9 cellular contexts compared by ENCODE assay signal in the genomic region with DNA sequence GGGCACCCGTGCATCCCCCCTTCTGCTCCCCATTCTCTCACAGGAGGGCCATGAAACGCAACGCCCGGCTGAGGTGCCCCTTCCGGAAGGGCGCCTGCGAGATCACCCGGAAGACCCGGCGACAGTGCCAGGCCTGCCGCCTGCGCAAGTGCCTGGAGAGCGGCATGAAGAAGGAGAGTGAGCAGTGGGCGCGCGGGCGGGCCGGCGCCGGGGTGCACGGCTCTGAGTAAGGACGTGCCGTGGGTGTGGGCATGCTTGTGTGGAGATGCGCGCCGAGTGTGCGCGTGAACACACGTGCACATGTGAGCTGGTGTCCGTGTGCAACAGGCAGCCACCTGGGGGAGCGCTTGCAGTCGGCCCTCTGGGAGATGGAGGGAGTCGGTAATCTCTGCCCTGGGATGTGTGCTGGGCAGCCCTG. TPM values are rescaled to one million over a fixed set of nuclear protein-coding genes. Genes with fewer than 3 reads are reported as not detected.
DNase-seq lines count a peak whose midpoint lies in the region; ATAC-seq, FAIRE-seq and TF ChIP-seq lines count a peak whose summit lies in the region.
"Had no signal": no experiment of that assay in that cellular context is flagged by ENCODE, and none has a peak within 500 bp of the region (broad histone marks: within the 10 kb centered on the region; RNA-seq: fewer than 3 reads in every experiment).

No MANE protein-coding gene starts in this region.

- peak overlapping the region; percentile 62 for H3K27ac Mint-ChIP-seq in activated naive CD8-positive, alpha-beta T cell treated with anti-CD3 and anti-CD28 coated beads, Interleukin-2, amount 10 ng/mL, durations not matched to agents 7 days and 5 days

- no peak overlapping the region for H3K9ac ChIP-seq in kidney (ENCODE audit: low read length in 2 of 2)

- intact Hi-C loops in kidney (cut with DNase I), result no loop called here

- no peaks in the 10 kb centered on the region for H3K36me3 Mint-ChIP-seq in activated naive CD8-positive, alpha-beta T cell treated with anti-CD3 and anti-CD28 coated beads, Interleukin-2, amount 10 ng/mL, durations not matched to agents 7 days and 5 days

- no peak for TF ChIP-seq CTCF in kidney (IDR thresholded peaks at IDR 0.05; ENCODE audit: borderline replicate concordance, extremely low read depth, insufficient read depth)

- peak overlapping the region; percentile 82 for H3K4me3 Mint-ChIP-seq in activated naive CD8-positive, alpha-beta T cell treated with anti-CD3 and anti-CD28 coated beads, Interleukin-2, amount 10 ng/mL, durations not matched to agents 7 days and 5 days

- peak overlapping the region; percentile 53 to 61 for H3K4me3 ChIP-seq in kidney (ENCODE audit: low read length in 2 of 2)

- DNase-seq in RPMI7951 (ENCODE audit: low read depth) (peak; percentile 17), kidney (peak; percentile 81), NCI-H2107 (lab: John Stamatoyannopoulos, UW) (no peak), NCI-H128 (lab: John Stamatoyannopoulos, UW; ENCODE audit: unreplicated experiment) (no peak)
- DNase-seq in activated naive CD8-positive, alpha-beta T cell treated with anti-CD3 and anti-CD28 coated beads, Interleukin-2, amount 10 ng/mL, durations not matched to agents 7 days and 5 days, result peak; percentile 69
- DNase-seq in stimulated activated CD4-positive, alpha-beta T cell treated with anti-CD3 and anti-CD28 coated beads, TNF-alpha, amount 100 ng/mL, for 4 hours (ENCODE audit: low read depth in 3 of 3), result peak; percentile 39 to 56 (median 43)

- no peaks in the 10 kb centered on the region for H3K9me3 ChIP-seq in kidney (ENCODE audit: control insufficient read depth in 1 of 2, low read length in 2 of 2)

- peaks cover 11% of the 10 kb centered on the region for H3K27me3 Mint-ChIP-seq in activated naive CD8-positive, alpha-beta T cell treated with anti-CD3 and anti-CD28 coated beads, Interleukin-2, amount 10 ng/mL, durations not matched to agents 7 days and 5 days

- no peak for FAIRE-seq in kidney (lab: Jason Lieb, UNC)
- FAIRE-seq: colon had no signal

- no peak overlapping the region for H3K27ac ChIP-seq in kidney (ENCODE audit: low read depth in 2 of 2, low read length in 2 of 2)

- H3K4me1 ChIP-seq in kidney (ENCODE audit: control insufficient read depth in 1 of 2, insufficient read depth in 1 of 2, low read depth in 1 of 2, low read length in 2 of 2), result peaks cover 0 to 7% of the 10 kb centered on the region in 2 donors

- H3K4me1 Mint-ChIP-seq in activated naive CD8-positive, alpha-beta T cell treated with anti-CD3 and anti-CD28 coated beads, Interleukin-2, amount 10 ng/mL, durations not matched to agents 7 days and 5 days, result peaks cover 8% of the 10 kb centered on the region

- no peaks in the 10 kb centered on the region for H3K9me3 Mint-ChIP-seq in activated naive CD8-positive, alpha-beta T cell treated with anti-CD3 and anti-CD28 coated beads, Interleukin-2, amount 10 ng/mL, durations not matched to agents 7 days and 5 days

- POLR2A ChIA-PET in activated naive CD8-positive, alpha-beta T cell treated with anti-CD3 and anti-CD28 coated beads, Interleukin-2, amount 10 ng/mL, durations not matched to agents 7 days and 5 days (lab: Charles Lee), result interaction anchor here (0.6 to 1.1 kb wide), 2 partner anchors 161 to 285 kb away, joined by 3 to 4 read pairs; no protein-coding TSS in a partner anchor

- H3K36me3 ChIP-seq in kidney (ENCODE audit: control insufficient read depth in 1 of 2, insufficient read depth in 2 of 2, low read length in 2 of 2), result no peaks in the 10 kb centered on the region

- ATAC-seq in GM18499 (IDR thresholded peaks at IDR 0.05; ENCODE audit: insufficient read depth, unreplicated experiment), result peak; percentile 47
- peak; percentile 83 for ATAC-seq in HG02642 (IDR thresholded peaks at IDR 0.05; ENCODE audit: poor library complexity, unreplicated experiment)
- ATAC-seq in activated naive CD8-positive, alpha-beta T cell treated with anti-CD3 and anti-CD28 coated beads, Interleukin-2, amount 10 ng/mL, durations not matched to agents 7 days and 5 days (ENCODE audit: low read depth), result peak; percentile 81

RNA-seq across cellular contexts. Expression of a gene that starts 28.1 kb away (rescaled TPM):
- 0.12 TPM in 1 of 2 replicates, not detected in the other for total RNA-seq in RPMI7951 (2014; rRNA removed; shearing (Covaris generic))
- total RNA-seq in activated naive CD8-positive, alpha-beta T cell treated with anti-CD3 and anti-CD28 coated beads, Interleukin-2, amount 10 ng/mL, durations not matched to agents 7 days and 5 days, result under 1 TPM; 0.28 to 0.33 TPM
- total RNA-seq in kidney, result 0.38 TPM
- 0.41 TPM for polyA plus RNA-seq in kidney (ENCODE audit: insufficient read depth, low read depth, low replicate concordance)

Comparison
In these comparisons a context has a peak if more than half of its experiments do, and no peak if none do; other contexts are left out.
1. DNase-seq: peak in RPMI7951 (single experiment), activated naive CD8-positive, alpha-beta T cell treated with anti-CD3 and anti-CD28 coated beads, Interleukin-2, amount 10 ng/mL, durations not matched to agents 7 days and 5 days (single experiment), kidney (single experiment) and stimulated activated CD4-positive, alpha-beta T cell treated with anti-CD3 and anti-CD28 coated beads, TNF-alpha, amount 100 ng/mL, for 4 hours (3 of 3); none in NCI-H2107 (single experiment) and NCI-H128 (single experiment).
2. Peak in every context shown above with its lines, with median percentiles within 50 percentile points of each other: ATAC-seq.